20 cellular contexts compared by ENCODE assay signal in the genomic region with DNA sequence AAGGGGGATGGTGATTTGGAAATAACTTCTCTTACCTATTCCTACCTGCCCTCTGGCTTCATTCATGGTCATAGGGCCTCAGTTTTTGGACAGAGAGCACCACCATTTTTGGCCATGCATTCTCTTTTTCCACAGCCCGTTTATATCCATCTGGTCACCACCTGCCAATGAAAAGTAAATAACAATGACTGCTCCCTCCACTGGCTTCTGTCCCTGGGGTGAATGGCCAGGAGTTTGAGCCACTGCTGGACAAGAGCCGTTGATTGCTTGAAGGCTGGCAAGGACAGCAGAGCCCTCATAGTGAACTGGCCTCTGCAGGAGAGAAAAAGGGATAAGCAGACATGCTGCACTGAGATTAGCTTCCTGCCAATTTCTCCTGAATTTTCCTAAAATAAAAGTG.
DNase-seq lines count a peak whose midpoint lies in the region; ATAC-seq, FAIRE-seq and TF ChIP-seq lines count a peak whose summit lies in the region.
"Had no signal": no experiment of that assay in that cellular context is flagged by ENCODE, and none has a peak within 500 bp of the region (broad histone marks: within the 10 kb centered on the region; RNA-seq: fewer than 3 reads in every experiment).

No MANE protein-coding gene starts in this region.

- H3K4me3 ChIP-seq in liver (ENCODE audit: low read depth in 1 of 3, low read length in 3 of 3) (no peak overlapping the region), HepG2 (replicated peaks in 1 of 3; ENCODE audit: insufficient read depth in 1 of 3, low read depth in 2 of 3, low read length in 3 of 3) (no peak overlapping the region), adrenal gland (no peak overlapping the region)
- H3K4me3 ChIP-seq: A549 had no signal

- TF ChIP-seq RAD21 in liver (IDR thresholded peaks at IDR 0.05), result peak; percentile 65 to 74
- TF ChIP-seq RAD21 in HepG2 (CRISPR knock-in tag; IDR thresholded peaks at IDR 0.05), result no peak

- no peak for FAIRE-seq in HepG2 (lab: Jason Lieb, UNC)
- FAIRE-seq: A549, G401.6, GM12891 had no signal

- H3K9me3 ChIP-seq in liver (ENCODE audit: control insufficient read depth in 4 of 4, low read length in 3 of 4) (no peaks in the 10 kb centered on the region), HepG2 (ENCODE audit: low read length) (no peaks in the 10 kb centered on the region), adrenal gland (replicated peaks in 1 of 3) (no peaks in the 10 kb centered on the region)
- H3K9me3 ChIP-seq: A549 had no signal

- H3K79me2 ChIP-seq in HepG2 (ENCODE audit: insufficient read depth, low read length), result no peaks in the 10 kb centered on the region

- H3K9ac ChIP-seq in liver (ENCODE audit: low read depth in 1 of 2, low read length in 2 of 2), result no peak overlapping the region
- no peak overlapping the region for H3K9ac ChIP-seq in HepG2 (ENCODE audit: insufficient read depth, low read depth, low read length)

- DNase-seq in HepG2 (ENCODE audit: low spot score), result no peak
- DNase-seq in adrenal gland, result peak; percentile 26 to 71 (median 65)
- DNase-seq in globus pallidus (ENCODE audit: low spot score), result peak; percentile 32
- DNase-seq in activated naive CD4-positive, alpha-beta T cell treated with anti-CD3 and anti-CD28 coated beads, Interleukin-2, amount 50 U/mL, for 16 hours, result no peak
- DNase-seq in glomerular visceral epithelial cell (ENCODE audit: extremely low spot score), result no peak
- DNase-seq in NCI-H187 treated with DMSO at 0.1 percent for 48 hours (lab: John Stamatoyannopoulos, UW), result no peak
- DNase-seq in putamen (ENCODE audit: low spot score), result no peak
- DNase-seq: AML-193; Calu3; CD4-positive, CD25-positive, alpha-beta regulatory T cell; DMS79; HCEC 1CT; MV-4-11; NCI-H1436; NCI-H69; Right ventricle myocardium superior had no signal

- TF ChIP-seq EP300 in HepG2 (IDR thresholded peaks at IDR 0.05; ENCODE audit: low read depth in 2 of 2, low read length in 2 of 2), result no peak
- TF ChIP-seq EP300 in HepG2 (CRISPR knock-in tag; IDR thresholded peaks at IDR 0.05; ENCODE audit: borderline replicate concordance), result no peak

- H3K27me3 ChIP-seq in liver (ENCODE audit: control insufficient read depth in 4 of 4, insufficient read depth in 4 of 4, low read length in 3 of 4) (no peaks in the 10 kb centered on the region), HepG2 (ENCODE audit: control insufficient read depth in 1 of 2, insufficient read depth in 2 of 2, low read length in 2 of 2) (no peaks in the 10 kb centered on the region), adrenal gland (no peaks in the 10 kb centered on the region)

- H3K36me3 ChIP-seq in liver (ENCODE audit: control insufficient read depth in 4 of 4, insufficient read depth in 3 of 4, low read depth in 1 of 4, low read length in 3 of 4), result no peaks in the 10 kb centered on the region
- H3K36me3 ChIP-seq in HepG2 (replicated peaks in 1 of 2; ENCODE audit: control insufficient read depth in 1 of 2, insufficient read depth in 2 of 2, low read length in 2 of 2), result no peaks in the 10 kb centered on the region
- no peaks in the 10 kb centered on the region for H3K36me3 ChIP-seq in adrenal gland (replicated peaks in 1 of 2)

- no peak overlapping the region for H2AFZ ChIP-seq in HepG2 (ENCODE audit: low read length)

- H4K20me1 ChIP-seq in HepG2 (ENCODE audit: insufficient read depth, low read length), result no peaks in the 10 kb centered on the region

- H3K27ac ChIP-seq in liver (ENCODE audit: low read depth in 1 of 2, low read length in 2 of 2), result peak overlapping the region; percentile 28 to 63
- H3K27ac ChIP-seq in HepG2 (ENCODE audit: extremely low read length, insufficient read depth, low read length), result no peak overlapping the region
- H3K27ac ChIP-seq in adrenal gland, result peak overlapping the region in 1 of 5 donors; percentile 8
- H3K27ac ChIP-seq: A549 had no signal

- 32% methylated on average over 2 of the region's 2 CpGs for WGBS in liver
- WGBS in HepG2 (ENCODE audit: low lambda C conversion rate), result 0% methylated on average over 2 of the region's 2 CpGs
- 25 to 46% (median 42%) methylated on average over 1 to 2 of the region's 2 CpGs for WGBS in adrenal gland, 4 donors

- intact Hi-C loops in HepG2 (cut with micrococcal nuclease; ENCODE audit: unreplicated experiment) (no loop called here), adrenal gland (cut with DNase I) (no loop called here)

- CTCF ChIA-PET in HepG2 (lab: Yijun Ruan, JAX; ENCODE audit: low intra/inter-chr PET ratio, low total read pairs), result no interaction called here

- no TSS peak for BruUV-seq in HepG2 (replicated peaks; lab: Mats Ljungman, UMichigan)

- no peak for ATAC-seq in HepG2
- ATAC-seq: A549 had no signal

- in situ Hi-C loops in HepG2 (cut with HindIII; ENCODE audit: extremely low pct_ligation_motif_present, low pct_unique_long_range_greater_than_20kb), result loop anchor here (25.0 kb wide), 1 partner anchor 1302 kb away; no protein-coding TSS in a partner anchor

- POLR2A ChIA-PET in HepG2 (lab: Yijun Ruan, JAX), result no interaction called here

- TF ChIP-seq CTCF in liver (IDR thresholded peaks at IDR 0.05; ENCODE audit: low read depth, low read length, missing input control), result no peak
- TF ChIP-seq CTCF in HepG2 (CRISPR knock-in tag; IDR thresholded peaks at IDR 0.05), result no peak
- TF ChIP-seq CTCF in adrenal gland (IDR thresholded peaks at IDR 0.05), result no peak

- no peak overlapping the region for H3K4me2 ChIP-seq in HepG2 (ENCODE audit: low read depth, low read length)
- H3K4me2 ChIP-seq: A549 had no signal

- TF ChIP-seq POLR2A in HepG2 (IDR thresholded peaks at IDR 0.05; ENCODE audit: insufficient read depth in 1 of 2, low read depth in 2 of 2, low read length in 2 of 2) (no peak), adrenal gland (IDR thresholded peaks at IDR 0.05) (no peak)

- H3K4me1 ChIP-seq in liver (ENCODE audit: control insufficient read depth in 4 of 4, insufficient read depth in 4 of 4, low read length in 3 of 4) (peaks cover 0 to 32% (median 27%) of the 10 kb centered on the region in 4 donors), HepG2 (ENCODE audit: insufficient read depth, low read length) (0 out of 2 replicates have a peak, but pooled peaks cover 4% of the 10 kb centered on the region), adrenal gland (replicated peaks in 1 of 2) (peaks cover 0 to 8% of the 10 kb centered on the region in 2 donors)

TF ChIP-seq in liver, 16 proteins besides CTCF, POLR2A, EP300 and RAD21 (continues in another document):
- TF ChIP-seq FOXA2 (IDR thresholded peaks at IDR 0.05) (peak; percentile 97), YY1 (IDR thresholded peaks at IDR 0.05) (peak; percentile 94), SP1 (IDR thresholded peaks at IDR 0.05) (peak; percentile 87), NR2F2 (IDR thresholded peaks at IDR 0.05) (no peak), TAF1 (conservative IDR thresholded peaks at IDR 0.05) (no peak), HNF4A (conservative IDR thresholded peaks at IDR 0.05) (peak; percentile 75 to 85), GABPA (IDR thresholded peaks at IDR 0.05 in 1 of 2, conservative IDR thresholded peaks at IDR 0.05 in 1 of 2) (no peak), FOXA1 (IDR thresholded peaks at IDR 0.05) (peak; percentile 96), ZBTB33 (IDR thresholded peaks at IDR 0.05) (peak; percentile 62)

TF ChIP-seq in HepG2, 621 proteins besides CTCF, POLR2A, EP300 and RAD21 (continues in another document):
- TF ChIP-seq FOXA3 (CRISPR knock-in tag; IDR thresholded peaks at IDR 0.05) (no peak), FOSL2 (CRISPR knock-in tag; IDR thresholded peaks at IDR 0.05) (no peak), ISX (CRISPR knock-in tag; conservative IDR thresholded peaks at IDR 0.05) (no peak), MAFG (CRISPR knock-in tag; IDR thresholded peaks at IDR 0.05) (no peak), ZBTB20 (CRISPR knock-in tag; IDR thresholded peaks at IDR 0.05; ENCODE audit: borderline replicate concordance, low read depth) (no peak), IKZF1 (IDR thresholded peaks at IDR 0.05) (no peak)
- TF ChIP-seq, protein P1, sequence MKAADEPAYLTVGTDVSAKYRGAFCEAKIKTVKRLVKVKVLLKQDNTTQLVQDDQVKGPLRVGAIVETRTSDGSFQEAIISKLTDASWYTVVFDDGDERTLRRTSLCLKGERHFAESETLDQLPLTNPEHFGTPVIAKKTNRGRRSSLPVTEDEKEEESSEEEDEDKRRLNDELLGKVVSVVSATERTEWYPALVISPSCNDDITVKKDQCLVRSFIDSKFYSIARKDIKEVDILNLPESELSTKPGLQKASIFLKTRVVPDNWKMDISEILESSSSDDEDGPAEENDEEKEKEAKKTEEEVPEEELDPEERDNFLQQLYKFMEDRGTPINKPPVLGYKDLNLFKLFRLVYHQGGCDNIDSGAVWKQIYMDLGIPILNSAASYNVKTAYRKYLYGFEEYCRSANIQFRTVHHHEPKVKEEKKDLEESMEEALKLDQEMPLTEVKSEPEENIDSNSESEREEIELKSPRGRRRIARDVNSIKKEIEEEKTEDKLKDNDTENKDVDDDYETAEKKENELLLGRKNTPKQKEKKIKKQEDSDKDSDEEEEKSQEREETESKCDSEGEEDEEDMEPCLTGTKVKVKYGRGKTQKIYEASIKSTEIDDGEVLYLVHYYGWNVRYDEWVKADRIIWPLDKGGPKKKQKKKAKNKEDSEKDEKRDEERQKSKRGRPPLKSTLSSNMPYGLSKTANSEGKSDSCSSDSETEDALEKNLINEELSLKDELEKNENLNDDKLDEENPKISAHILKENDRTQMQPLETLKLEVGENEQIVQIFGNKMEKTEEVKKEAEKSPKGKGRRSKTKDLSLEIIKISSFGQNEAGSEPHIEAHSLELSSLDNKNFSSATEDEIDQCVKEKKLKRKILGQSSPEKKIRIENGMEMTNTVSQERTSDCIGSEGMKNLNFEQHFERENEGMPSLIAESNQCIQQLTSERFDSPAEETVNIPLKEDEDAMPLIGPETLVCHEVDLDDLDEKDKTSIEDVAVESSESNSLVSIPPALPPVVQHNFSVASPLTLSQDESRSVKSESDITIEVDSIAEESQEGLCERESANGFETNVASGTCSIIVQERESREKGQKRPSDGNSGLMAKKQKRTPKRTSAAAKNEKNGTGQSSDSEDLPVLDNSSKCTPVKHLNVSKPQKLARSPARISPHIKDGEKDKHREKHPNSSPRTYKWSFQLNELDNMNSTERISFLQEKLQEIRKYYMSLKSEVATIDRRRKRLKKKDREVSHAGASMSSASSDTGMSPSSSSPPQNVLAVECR (CRISPR knock-in tag; IDR thresholded peaks at IDR 0.05; ENCODE audit: borderline replicate concordance), result no peak

Comparison
In these comparisons a context has a peak if more than half of its experiments do, and no peak if none do; other contexts are left out.
1. DNase-seq: peak in adrenal gland (7 of 7) and globus pallidus (single experiment); none in HepG2 (single experiment), activated naive CD4-positive, alpha-beta T cell treated with anti-CD3 and anti-CD28 coated beads, Interleukin-2, amount 50 U/mL, for 16 hours (single experiment), glomerular visceral epithelial cell (single experiment), NCI-H187 treated with DMSO at 0.1 percent for 48 hours (single experiment) and putamen (single experiment).